In genomic region chr1:109531205-109531779, GRCh38 we compare ENCODE assay signal across 12 cellular contexts. TPM values are rescaled to one million over a fixed set of nuclear protein-coding genes. Genes with fewer than 3 reads are reported as not detected.
DNase-seq lines count a peak whose midpoint lies in the region; ATAC-seq, FAIRE-seq and TF ChIP-seq lines count a peak whose summit lies in the region.
"Had no signal": no experiment of that assay in that cellular context is flagged by ENCODE, and none has a peak within 500 bp of the region (broad histone marks: within the 10 kb centered on the region; RNA-seq: fewer than 3 reads in every experiment).

No MANE protein-coding gene starts in this region.

- H3K4me2 ChIP-seq in KMS-11 = no peak overlapping the region
- no peak overlapping the region for H3K4me2 ChIP-seq in astrocyte (ENCODE audit: low read length)
- H3K4me2 ChIP-seq in neural progenitor cell = no peak overlapping the region

- peak in 1 of 3 donors; percentile 30 for DNase-seq in CD4-positive, CD25-positive, alpha-beta regulatory T cell
- DNase-seq in astrocyte (ENCODE audit: low read depth) (no peak), neural progenitor cell (ENCODE audit: low spot score) (no peak), DMS79 (lab: John Stamatoyannopoulos, UW) (no peak), NCI-H146 treated with DMSO at 0.1 percent for 48 hours (lab: John Stamatoyannopoulos, UW; ENCODE audit: unreplicated experiment) (no peak)
- DNase-seq: aorta, NCI-H1436 treated with DMSO at 0.1 percent for 48 hours had no signal

- TF ChIP-seq CTCF in KMS-11 (conservative IDR thresholded peaks at IDR 0.05; ENCODE audit: low read depth, low read length) (no peak), astrocyte (IDR thresholded peaks at IDR 0.05; ENCODE audit: insufficient read depth, low read depth, low read length) (no peak), neural progenitor cell (IDR thresholded peaks at IDR 0.05) (no peak)

- H3K36me3 Mint-ChIP-seq in CD4-positive, CD25-positive, alpha-beta regulatory T cell = no peaks in the 10 kb centered on the region
- H3K36me3 Mint-ChIP-seq in astrocyte (ENCODE audit: low read depth, unreplicated experiment) (no peaks in the 10 kb centered on the region), neural progenitor cell (no peaks in the 10 kb centered on the region)
- H3K36me3 Mint-ChIP-seq: CD14-positive monocyte, IgD-negative memory B cell had no signal

- no peaks in the 10 kb centered on the region for H3K9me3 Mint-ChIP-seq in CD4-positive, CD25-positive, alpha-beta regulatory T cell
- H3K9me3 Mint-ChIP-seq in astrocyte (ENCODE audit: unreplicated experiment) = no peaks in the 10 kb centered on the region
- H3K9me3 Mint-ChIP-seq in neural progenitor cell = no peaks in the 10 kb centered on the region
- H3K9me3 Mint-ChIP-seq: CD14-positive monocyte, IgD-negative memory B cell had no signal

- H3K27ac Mint-ChIP-seq in CD4-positive, CD25-positive, alpha-beta regulatory T cell = peak overlapping the region; percentile 71 to 96 (median 90)
- H3K27ac Mint-ChIP-seq in astrocyte (ENCODE audit: unreplicated experiment) = peak overlapping the region; percentile 28
- peak overlapping the region; percentile 19 for H3K27ac Mint-ChIP-seq in neural progenitor cell
- H3K27ac Mint-ChIP-seq: CD14-positive monocyte had no signal

- H3K4me1 ChIP-seq in CD4-positive, CD25-positive, alpha-beta regulatory T cell (ENCODE audit: control insufficient read depth, insufficient read depth, low read length, poor library complexity, severe bottlenecking) = peaks cover 24% of the 10 kb centered on the region
- H3K4me1 ChIP-seq in KMS-11 (ENCODE audit: low read depth, poor library complexity, severe bottlenecking) (peaks cover 8% of the 10 kb centered on the region), astrocyte (ENCODE audit: insufficient read depth, low read length) (peaks cover 6% of the 10 kb centered on the region), neural progenitor cell (peaks cover 25% of the 10 kb centered on the region)

- H3K4me1 Mint-ChIP-seq in CD4-positive, CD25-positive, alpha-beta regulatory T cell = peaks cover 0 to 23% (median 10%) of the 10 kb centered on the region in 4 donors
- H3K4me1 Mint-ChIP-seq in astrocyte (ENCODE audit: low read depth, unreplicated experiment) (peaks cover 21% of the 10 kb centered on the region), neural progenitor cell (peaks cover 41% of the 10 kb centered on the region)

- H3K4me3 Mint-ChIP-seq in CD4-positive, CD25-positive, alpha-beta regulatory T cell = peak overlapping the region in 3 of 4 donors; percentile 23 to 79 (median 68)
- peak overlapping the region; percentile 18 for H3K4me3 Mint-ChIP-seq in astrocyte (ENCODE audit: unreplicated experiment)
- H3K4me3 Mint-ChIP-seq in neural progenitor cell = no peak overlapping the region

- no peaks in the 10 kb centered on the region for H3K9me3 ChIP-seq in CD4-positive, CD25-positive, alpha-beta regulatory T cell (ENCODE audit: control insufficient read depth in 2 of 2, low read length in 2 of 2)
- H3K9me3 ChIP-seq in astrocyte (ENCODE audit: insufficient read depth, low read depth, low read length) (no peaks in the 10 kb centered on the region), neural progenitor cell (ENCODE audit: low read depth) (no peaks in the 10 kb centered on the region)

- H3K9ac ChIP-seq in KMS-11 (no peak overlapping the region), astrocyte (ENCODE audit: low read length) (no peak overlapping the region), neural progenitor cell (no peak overlapping the region)

- H3K4me3 ChIP-seq in CD4-positive, CD25-positive, alpha-beta regulatory T cell (ENCODE audit: low read depth, low read length) = no peak overlapping the region
- H3K4me3 ChIP-seq in KMS-11 (IDR thresholded peaks at IDR 0.05; ENCODE audit: insufficient read depth, low read depth, low read length) = no peak overlapping the region
- no peak overlapping the region for H3K4me3 ChIP-seq in astrocyte (ENCODE audit: insufficient read depth, low read depth, low read length)
- H3K4me3 ChIP-seq in neural progenitor cell = no peak overlapping the region

- peaks cover 6% of the 10 kb centered on the region for H3K27me3 ChIP-seq in CD4-positive, CD25-positive, alpha-beta regulatory T cell (ENCODE audit: control insufficient read depth, insufficient read depth, low read length)
- no peaks in the 10 kb centered on the region for H3K27me3 ChIP-seq in KMS-11 (ENCODE audit: insufficient read depth, low read depth)
- peaks cover 5% of the 10 kb centered on the region for H3K27me3 ChIP-seq in astrocyte (ENCODE audit: insufficient read depth, low read length)
- no peaks in the 10 kb centered on the region for H3K27me3 ChIP-seq in neural progenitor cell

- H3K79me2 ChIP-seq in KMS-11 (ENCODE audit: insufficient read depth, low read depth) (no peaks in the 10 kb centered on the region), astrocyte (ENCODE audit: insufficient read depth, low read length) (no peaks in the 10 kb centered on the region), neural progenitor cell (ENCODE audit: low read depth) (no peaks in the 10 kb centered on the region)

- no peak overlapping the region for H3K27ac ChIP-seq in CD4-positive, CD25-positive, alpha-beta regulatory T cell (ENCODE audit: insufficient read depth, low read length, poor library complexity, severe bottlenecking)
- no peak overlapping the region for H3K27ac ChIP-seq in KMS-11
- H3K27ac ChIP-seq in astrocyte (ENCODE audit: low read depth, low read length) = no peak overlapping the region
- no peak overlapping the region for H3K27ac ChIP-seq in neural progenitor cell
- H3K27ac ChIP-seq: RWPE1 had no signal

- peak overlapping the region; percentile 100; the same call in 1 of the 2 replicates for H2AFZ ChIP-seq in KMS-11 (ENCODE audit: low read depth)
- no peak overlapping the region for H2AFZ ChIP-seq in astrocyte (ENCODE audit: low read depth, low read length)
- H2AFZ ChIP-seq in neural progenitor cell (replicated peaks) = no peak overlapping the region

- no peak for ATAC-seq in CD4-positive, CD25-positive, alpha-beta regulatory T cell (ENCODE audit: low read depth in 2 of 2)
- no peak for ATAC-seq in GM21576 (IDR thresholded peaks at IDR 0.05; ENCODE audit: unreplicated experiment)

- H3F3A ChIP-seq in neural progenitor cell (ENCODE audit: low read depth) = peaks cover 5% of the 10 kb centered on the region

- H3K36me3 ChIP-seq in CD4-positive, CD25-positive, alpha-beta regulatory T cell (ENCODE audit: control insufficient read depth, insufficient read depth, low read length) = no peaks in the 10 kb centered on the region
- H3K36me3 ChIP-seq in KMS-11 (ENCODE audit: insufficient read depth) (no peaks in the 10 kb centered on the region), astrocyte (ENCODE audit: insufficient read depth, low read length) (no peaks in the 10 kb centered on the region), neural progenitor cell (no peaks in the 10 kb centered on the region)

- H4K20me1 ChIP-seq in KMS-11 (ENCODE audit: insufficient read depth) (no peaks in the 10 kb centered on the region), astrocyte (ENCODE audit: insufficient read depth, low read length) (no peaks in the 10 kb centered on the region), neural progenitor cell (ENCODE audit: low read depth) (no peaks in the 10 kb centered on the region)

- FAIRE-seq in astrocyte (lab: Jason Lieb, UNC) = no peak

- H3K27me3 Mint-ChIP-seq in CD4-positive, CD25-positive, alpha-beta regulatory T cell = peaks cover 4% of the 10 kb centered on the region
- H3K27me3 Mint-ChIP-seq in astrocyte (ENCODE audit: low read depth, unreplicated experiment) (peaks cover 27% of the 10 kb centered on the region), neural progenitor cell (ENCODE audit: insufficient read depth, low read depth) (peaks cover 7% of the 10 kb centered on the region)

RNA-seq across cellular contexts. Expression of gene GPR61, which starts 8.4 kb away (rescaled TPM):
- 0.20 TPM for total RNA-seq in CD4-positive, CD25-positive, alpha-beta regulatory T cell
- under 1 TPM in 2 of 4 donors, not detected in 2; 0.43 TPM for polyA plus RNA-seq in CD4-positive, CD25-positive, alpha-beta regulatory T cell
- total RNA-seq in astrocyte (not detected in 2 replicates), neural progenitor cell (ENCODE audit: low replicate concordance) (0.71 and 1.4 TPM in 2 replicates)
- total RNA-seq: aorta had no signal
- polyA plus RNA-seq: aorta, IgD-negative memory B cell had no signal

RNA-seq across cellular contexts. Expression of gene GNAI3, which starts 17.1 kb away (rescaled TPM):
- 7.4 TPM for total RNA-seq in CD4-positive, CD25-positive, alpha-beta regulatory T cell
- 10 to 100 TPM in 2 of 4 donors, 1 to 10 TPM in 2; 9.4 to 10.3 (median 9.9) TPM for polyA plus RNA-seq in CD4-positive, CD25-positive, alpha-beta regulatory T cell
- total RNA-seq in astrocyte (15.3 and 16.1 TPM in 2 replicates), neural progenitor cell (ENCODE audit: low replicate concordance) (11.4 and 15.4 TPM in 2 replicates)

RNA-seq across cellular contexts. Expression of gene AMIGO1, which starts 21.8 kb away (rescaled TPM):
- 6.6 TPM for total RNA-seq in CD4-positive, CD25-positive, alpha-beta regulatory T cell
- 10 to 100 TPM in 3 of 4 donors, 1 to 10 TPM in 1; 5.2 to 17.1 (median 11.8) TPM for polyA plus RNA-seq in CD4-positive, CD25-positive, alpha-beta regulatory T cell
- total RNA-seq in astrocyte = 1.2 and 1.8 TPM in 2 replicates
- 4.5 and 6.0 TPM in 2 replicates for total RNA-seq in neural progenitor cell (ENCODE audit: low replicate concordance)

RNA-seq across cellular contexts. Expression of gene CYB561D1, which starts 37.4 kb away (rescaled TPM):
- 30.7 TPM for total RNA-seq in CD4-positive, CD25-positive, alpha-beta regulatory T cell
- polyA plus RNA-seq in CD4-positive, CD25-positive, alpha-beta regulatory T cell = 10 to 100 TPM; 11.5 to 22.7 (median 18.7) TPM
- total RNA-seq in astrocyte = 9.4 and 11.9 TPM in 2 replicates
- 4.3 and 6.8 TPM in 2 replicates for total RNA-seq in neural progenitor cell (ENCODE audit: low replicate concordance)

RNA-seq across cellular contexts. Expression of gene ATXN7L2, which starts 47.6 kb away (rescaled TPM):
- 13.2 TPM for total RNA-seq in CD4-positive, CD25-positive, alpha-beta regulatory T cell
- 1 to 10 TPM; 4.7 to 8.0 (median 5.6) TPM for polyA plus RNA-seq in CD4-positive, CD25-positive, alpha-beta regulatory T cell
- total RNA-seq in astrocyte (5.5 and 6.2 TPM in 2 replicates), neural progenitor cell (ENCODE audit: low replicate concordance) (6.5 and 8.5 TPM in 2 replicates)

Comparison
In these comparisons a context has a peak if more than half of its experiments do, and no peak if none do; other contexts are left out.
1. H3K27ac Mint-ChIP-seq: peak in every context shown above with its lines; median percentile 90 in CD4-positive, CD25-positive, alpha-beta regulatory T cell; 28 in astrocyte; 19 in neural progenitor cell.